8 cellular contexts compared by ENCODE assay signal in the genomic region with DNA sequence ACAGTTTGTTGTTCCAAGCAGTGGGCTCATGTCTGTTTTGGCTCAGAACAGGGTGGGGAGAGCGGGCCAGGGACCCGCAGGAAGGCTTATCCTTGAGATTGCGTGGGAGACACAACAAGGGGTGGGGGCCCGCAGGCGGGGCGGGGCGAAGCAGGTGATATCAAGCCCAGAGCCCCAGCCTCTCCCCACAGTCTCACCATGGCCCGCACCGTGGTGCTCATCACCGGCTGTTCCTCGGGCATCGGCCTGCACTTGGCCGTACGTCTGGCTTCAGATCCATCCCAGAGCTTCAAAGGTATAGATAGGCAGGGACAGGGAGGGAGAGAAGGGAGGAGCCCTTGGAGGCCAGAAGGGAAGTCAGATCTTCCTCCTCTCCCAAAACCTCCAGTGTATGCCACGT. TPM values are rescaled to one million over a fixed set of nuclear protein-coding genes. Genes with fewer than 3 reads are reported as not detected.
DNase-seq lines count a peak whose midpoint lies in the region; ATAC-seq, FAIRE-seq and TF ChIP-seq lines count a peak whose summit lies in the region.
"Not testable (repeated sequence)": the region's sequence is repeated elsewhere in the genome, so short reads cannot be mapped to it uniquely, and the experiment has no call there.

A gene with protein sequence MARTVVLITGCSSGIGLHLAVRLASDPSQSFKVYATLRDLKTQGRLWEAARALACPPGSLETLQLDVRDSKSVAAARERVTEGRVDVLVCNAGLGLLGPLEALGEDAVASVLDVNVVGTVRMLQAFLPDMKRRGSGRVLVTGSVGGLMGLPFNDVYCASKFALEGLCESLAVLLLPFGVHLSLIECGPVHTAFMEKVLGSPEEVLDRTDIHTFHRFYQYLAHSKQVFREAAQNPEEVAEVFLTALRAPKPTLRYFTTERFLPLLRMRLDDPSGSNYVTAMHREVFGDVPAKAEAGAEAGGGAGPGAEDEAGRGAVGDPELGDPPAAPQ (plus strand): TSS at position 188 of the 400 bp plus-strand sequence. CDS start 11 bp downstream, at position 199.

- TF ChIP-seq RAD21 in SK-N-SH (IDR thresholded peaks at IDR 0.05; ENCODE audit: low read length); H1 (IDR thresholded peaks at IDR 0.05 in 1 of 2, conservative IDR thresholded peaks at IDR 0.05 in 1 of 2; ENCODE audit: low read depth in 2 of 2, low read length in 2 of 2): not testable (repeated sequence)

- H3F3A ChIP-seq in SK-N-SH (replicated peaks; ENCODE audit: insufficient read depth), result peaks cover 11% of the 10 kb centered on the region

- peaks cover 27% of the 10 kb centered on the region for H3K4me1 Mint-ChIP-seq in activated naive CD8-positive, alpha-beta T cell (ENCODE audit: low read depth)
- H3K4me1 Mint-ChIP-seq in natural killer cell treated with Interleukin-12 subunit alpha and Interleukin-12 subunit beta and Interleukin-15 and Interleukin-18, amount 100 ng/mL, for 72 hours (ENCODE audit: low read depth in 2 of 2), result peaks cover 23 to 29% of the 10 kb centered on the region in 2 donors
- H3K4me1 Mint-ChIP-seq in stimulated activated memory B cell treated with anti-CD40 and anti-IgM and Interleukin-4, amounts not matched to agents 10 μg/mL and 1 μg/mL and 100 μg/mL, for 72 hours, result peaks cover 54% of the 10 kb centered on the region

- WGBS in SK-N-SH (ENCODE audit: low lambda C conversion rate), result 97% methylated on average over 11 of the region's 15 CpGs
- WGBS in H1 (ENCODE audit: extremely low coverage in 1 of 2, insufficient coverage in 1 of 2, insufficient read length in 1 of 2, insufficient replicate concordance in 2 of 2, low coverage in 1 of 2, low lambda C conversion rate in 2 of 2, missing lambda C conversion rate in 1 of 2), 2 experiments, result 96% methylated on average over 8 of the region's 15 CpGs; no CpG with 5 or more reads in 1 of the 2 experiments

- H2BK20ac ChIP-seq in H1 (ENCODE audit: low read length), result not testable (repeated sequence)

- TF ChIP-seq POLR2A in H1 (IDR thresholded peaks at IDR 0.05; ENCODE audit: control extremely low read depth in 1 of 2, low read depth in 2 of 2, low read length in 2 of 2), result not testable (repeated sequence)

- CTCF ChIA-PET in SK-N-SH (lab: Yijun Ruan, JAX), result interaction anchor here (0.8 kb wide), 1 partner anchor 220 kb away, joined by 4 read pairs; no protein-coding TSS in a partner anchor
- CTCF ChIA-PET in H1 (lab: Charles Lee; ENCODE audit: partially characterized antibody), result interaction anchor here (0.8 to 3.1 kb wide), 5 partner anchors 12 to 126 kb away, joined by 3 to 15 read pairs (median 7); a partner anchor contains a TSS

- H3K79me2 ChIP-seq in SK-N-SH (ENCODE audit: insufficient read depth), result peaks cover 51% of the 10 kb centered on the region
- H3K79me2 ChIP-seq in H1 (ENCODE audit: control insufficient read depth in 1 of 2, insufficient read depth in 2 of 2, low read length in 2 of 2), result not testable (repeated sequence)

- H3K9ac ChIP-seq in SK-N-SH, result peak within 1 kb of the TSS; percentile 87
- H3K9ac ChIP-seq in H1 (replicated peaks in 1 of 4; ENCODE audit: extremely low read depth in 1 of 4, low read depth in 3 of 4, low read length in 3 of 4); iPS-18a (ENCODE audit: low read length): not testable (repeated sequence)

- H3K27ac ChIP-seq in SK-N-SH (ENCODE audit: low read depth in 2 of 2, low read length in 1 of 2), result peak within 1 kb of the TSS; percentile 9 to 69; a peak in 2 of 4 replicates
- not testable (repeated sequence) for H3K27ac ChIP-seq in H1 (ENCODE audit: low read depth, low read length); iPS-18a (ENCODE audit: low read length)

- not testable (repeated sequence) for H2BK15ac ChIP-seq in H1 (ENCODE audit: low read length)

- H3K79me1 ChIP-seq in H1 (ENCODE audit: low read depth, low read length), result not testable (repeated sequence)

- H2AFZ ChIP-seq in SK-N-SH (ENCODE audit: low read depth); H1 (ENCODE audit: low read length): not testable (repeated sequence)

- H2BK12ac ChIP-seq in H1 (ENCODE audit: low read depth, low read length), result 0 out of 2 replicates have a peak within 1 kb of the TSS, but pooled peaks have one; percentile 17

- not testable (repeated sequence) for H2BK5ac ChIP-seq in H1 (ENCODE audit: low read depth, low read length)

- H3K18ac ChIP-seq in H1 (ENCODE audit: extremely low read depth, low read length), result not testable (repeated sequence)

- not testable (repeated sequence) for H3K9me3 Mint-ChIP-seq in activated naive CD8-positive, alpha-beta T cell (ENCODE audit: low read depth); natural killer cell treated with Interleukin-12 subunit alpha and Interleukin-12 subunit beta and Interleukin-15 and Interleukin-18, amount 100 ng/mL, for 72 hours; stimulated activated memory B cell treated with anti-CD40 and anti-IgM and Interleukin-4, amounts not matched to agents 10 μg/mL and 1 μg/mL and 100 μg/mL, for 72 hours

- not testable (repeated sequence) for H4K20me1 ChIP-seq in SK-N-SH (ENCODE audit: insufficient read depth); H1 (replicated peaks in 1 of 2; ENCODE audit: control insufficient read depth in 1 of 2, insufficient read depth in 2 of 2, low read length in 2 of 2)

- H3K4me3 ChIP-seq in AG09309 (ENCODE audit: control insufficient read depth, low read depth, low read length) (peak within 1 kb of the TSS; percentile 97), HAP-1 (peak within 1 kb of the TSS; percentile 80), SK-N-SH (ENCODE audit: low read depth in 2 of 2, low read length in 1 of 2) (peak within 1 kb of the TSS; percentile 79 to 89), H1 (ENCODE audit: extremely low read depth in 1 of 4, insufficient read depth in 2 of 4, low read depth in 3 of 4, low read length in 4 of 4) (peak within 1 kb of the TSS in 3 of 4 experiments; percentile 61 to 84 (median 74); a peak in 5 of 8 replicates), iPS-18a (ENCODE audit: low read length) (peak within 1 kb of the TSS; percentile 90)

- H3K36me3 ChIP-seq in HAP-1 (replicated peaks); SK-N-SH (replicated peaks in 1 of 2; ENCODE audit: control insufficient read depth in 1 of 2, insufficient read depth in 2 of 2, low read length in 1 of 2); H1 (ENCODE audit: control insufficient read depth in 2 of 4, insufficient read depth in 4 of 4, low read length in 3 of 4); iPS-18a (ENCODE audit: control insufficient read depth, low read depth, low read length): not testable (repeated sequence)

- FAIRE-seq in H1 (lab: Jason Lieb, UNC), result not testable (repeated sequence)

- ATAC-seq in natural killer cell treated with Interleukin-12 subunit alpha and Interleukin-12 subunit beta and Interleukin-15 and Interleukin-18, amount 100 ng/mL, for 72 hours; stimulated activated memory B cell treated with anti-CD40 and anti-IgM and Interleukin-4, amounts not matched to agents 10 μg/mL and 1 μg/mL and 100 μg/mL, for 72 hours: not testable (repeated sequence)

- not testable (repeated sequence) for TF ChIP-seq CTCF in AG09309 (IDR thresholded peaks at IDR 0.05; ENCODE audit: control insufficient read depth, insufficient read depth, low read depth, low read length, missing control alignments); SK-N-SH (IDR thresholded peaks at IDR 0.05); H1 (IDR thresholded peaks at IDR 0.05; ENCODE audit: control extremely low read depth in 1 of 3, insufficient read depth in 1 of 3, low read depth in 1 of 3, low read length in 3 of 3)

- H2BK120ac ChIP-seq in H1 (replicated peaks; ENCODE audit: low read depth, low read length), result not testable (repeated sequence)

- not testable (repeated sequence) for TF ChIP-seq EP300 in SK-N-SH (IDR thresholded peaks at IDR 0.05; ENCODE audit: borderline replicate concordance in 1 of 2, low read depth in 1 of 2, low read length in 1 of 2); H1 (IDR thresholded peaks at IDR 0.05; ENCODE audit: borderline replicate concordance in 1 of 2, low read depth in 2 of 2, low read length in 2 of 2)

- not testable (repeated sequence) for H3K23me2 ChIP-seq in H1 (ENCODE audit: low read depth, low read length)

- not testable (repeated sequence) for H3K56ac ChIP-seq in H1 (replicated peaks; ENCODE audit: insufficient read length, low read depth, low read length)

- not testable (repeated sequence) for H3K27me3 Mint-ChIP-seq in activated naive CD8-positive, alpha-beta T cell; natural killer cell treated with Interleukin-12 subunit alpha and Interleukin-12 subunit beta and Interleukin-15 and Interleukin-18, amount 100 ng/mL, for 72 hours; stimulated activated memory B cell treated with anti-CD40 and anti-IgM and Interleukin-4, amounts not matched to agents 10 μg/mL and 1 μg/mL and 100 μg/mL, for 72 hours

- POLR2A ChIA-PET in SK-N-SH (lab: Yijun Ruan, JAX), result interaction anchor here (1.4 kb wide), 1 partner anchor 10 kb away, joined by 9 read pairs; no protein-coding TSS in a partner anchor
- POLR2A ChIA-PET in H1 (lab: Charles Lee; ENCODE audit: partially characterized antibody), result interaction anchor here (1.5 to 2.9 kb wide), 2 partner anchors 14 to 220 kb away, joined by 3 to 15 read pairs; a partner anchor contains a TSS

- in situ Hi-C loops in HAP-1 (cut with MboI; ENCODE audit: low sequenced_read_pairs), result not testable (repeated sequence)

- not testable (repeated sequence) for H3K9me3 ChIP-seq in HAP-1; SK-N-SH; H1 (ENCODE audit: insufficient read depth in 2 of 2, low read depth in 1 of 2, low read length in 1 of 2); iPS-18a (ENCODE audit: control insufficient read depth, low read depth, low read length)

- H3K27me3 ChIP-seq in HAP-1 (ENCODE audit: low read depth); SK-N-SH (ENCODE audit: insufficient read depth); H1 (replicated peaks in 1 of 4; ENCODE audit: control insufficient read depth in 3 of 4, extremely low read depth in 1 of 4, insufficient read depth in 3 of 4, low read length in 3 of 4); iPS-18a (ENCODE audit: control insufficient read depth, insufficient read depth, low read length): not testable (repeated sequence)

- not testable (repeated sequence) for H3K4ac ChIP-seq in H1 (replicated peaks; ENCODE audit: insufficient read length, low read depth, low read length)

- H3K4me1 ChIP-seq in HAP-1; iPS-18a (ENCODE audit: control insufficient read depth, low read depth, low read length): not testable (repeated sequence)
- H3K4me1 ChIP-seq in SK-N-SH (ENCODE audit: control insufficient read depth in 1 of 2, insufficient read depth in 2 of 2, low read depth in 1 of 2, low read length in 1 of 2), result peaks cover 2 to 20% of the 10 kb centered on the region in 2 experiments; a peak in 1 of 4 replicates
- H3K4me1 ChIP-seq in H1 (replicated peaks in 1 of 4; ENCODE audit: control insufficient read depth in 3 of 4, insufficient read depth in 4 of 4, low read length in 3 of 4), result peaks cover 0 to 12% (median 8%) of the 10 kb centered on the region in 4 experiments; a peak in 6 of 7 replicates

- H3K27ac Mint-ChIP-seq in activated naive CD8-positive, alpha-beta T cell, result peak within 1 kb of the TSS; percentile 88
- H3K27ac Mint-ChIP-seq in natural killer cell treated with Interleukin-12 subunit alpha and Interleukin-12 subunit beta and Interleukin-15 and Interleukin-18, amount 100 ng/mL, for 72 hours, result peak within 1 kb of the TSS in 1 of 2 donors; percentile 37
- H3K27ac Mint-ChIP-seq in stimulated activated memory B cell treated with anti-CD40 and anti-IgM and Interleukin-4, amounts not matched to agents 10 μg/mL and 1 μg/mL and 100 μg/mL, for 72 hours, result peak within 1 kb of the TSS; percentile 98

- H3K23ac ChIP-seq in H1 (ENCODE audit: insufficient read length), result not testable (repeated sequence)

- H2AK5ac ChIP-seq in H1 (ENCODE audit: low read depth, low read length), result not testable (repeated sequence)

- peak within 1 kb of the TSS; percentile 97 for H3K4me2 ChIP-seq in SK-N-SH
- H3K4me2 ChIP-seq in H1 (ENCODE audit: insufficient read depth in 1 of 2, low read depth in 2 of 2, low read length in 2 of 2), result peak within 1 kb of the TSS; percentile 75 to 87; a peak in 3 of 4 replicates

- H4K91ac ChIP-seq in H1 (replicated peaks; ENCODE audit: insufficient read length, low read length), result peak within 1 kb of the TSS; percentile 30

- H3K9me2 ChIP-seq in SK-N-SH, result not testable (repeated sequence)

- H3K4me3 Mint-ChIP-seq in activated naive CD8-positive, alpha-beta T cell, result peak within 1 kb of the TSS; percentile 89
- H3K4me3 Mint-ChIP-seq in natural killer cell treated with Interleukin-12 subunit alpha and Interleukin-12 subunit beta and Interleukin-15 and Interleukin-18, amount 100 ng/mL, for 72 hours, result peak within 1 kb of the TSS; percentile 89
- H3K4me3 Mint-ChIP-seq in stimulated activated memory B cell treated with anti-CD40 and anti-IgM and Interleukin-4, amounts not matched to agents 10 μg/mL and 1 μg/mL and 100 μg/mL, for 72 hours, result peak within 1 kb of the TSS; percentile 99

- DNase-seq in AG09309 (ENCODE audit: low read depth); HAP-1 (ENCODE audit: low spot score in 2 of 2); SK-N-SH; H1 (ENCODE audit: low read depth in 1 of 2, low spot score in 2 of 2); natural killer cell treated with Interleukin-12 subunit alpha and Interleukin-12 subunit beta and Interleukin-15 and Interleukin-18, amount 100 ng/mL, for 72 hours (ENCODE audit: low spot score): not testable (repeated sequence)

- H3K36me3 Mint-ChIP-seq in activated naive CD8-positive, alpha-beta T cell; natural killer cell treated with Interleukin-12 subunit alpha and Interleukin-12 subunit beta and Interleukin-15 and Interleukin-18, amount 100 ng/mL, for 72 hours; stimulated activated memory B cell treated with anti-CD40 and anti-IgM and Interleukin-4, amounts not matched to agents 10 μg/mL and 1 μg/mL and 100 μg/mL, for 72 hours: not testable (repeated sequence)

- H4K8ac ChIP-seq in H1 (ENCODE audit: extremely low read depth, insufficient read depth, low read length), result not testable (repeated sequence)

- not testable (repeated sequence) for H4K5ac ChIP-seq in H1 (ENCODE audit: insufficient read length, low read depth, low read length)

- H3K14ac ChIP-seq in H1 (ENCODE audit: insufficient read length), result not testable (repeated sequence)

RNA-seq across cellular contexts. Expression of the gene that starts here (rescaled TPM):
- polyA plus RNA-seq in SK-N-SH (2012; rRNA removed) (1.2 and 1.3 TPM in 2 replicates), H1 (2011; rRNA removed) (1.0 and 1.8 TPM in 2 replicates)
- polyA plus RNA-seq in SK-N-SH (2012; cell fraction: cytosol; rRNA removed), result 0.49 and 0.83 TPM in 2 replicates
- polyA plus RNA-seq in SK-N-SH (2012; cell fraction: nucleus; rRNA removed), result 2.2 and 3.7 TPM in 2 replicates
- 0.88 and 1.1 TPM in 2 replicates for total RNA-seq in H1 (2021; fragmentation: NEBNext Ultra II Directional; extraction: Animal tissue kit (Norgen Biotek cat#: 25700))
- polyA plus RNA-seq in H1 (2011; cell fraction: cytosol; rRNA removed), result 1.1 TPM
- 3.2 TPM for polyA plus RNA-seq in H1 (2011; cell fraction: nucleus; rRNA removed)
- 0.76 to 1.6 TPM (median 1.5 TPM) in 4 replicates for polyA plus RNA-seq in H1 (2012, experiment 1 of 2)
- polyA plus RNA-seq in H1 (2012, experiment 2 of 2), result 0.97 TPM
- 0.83 TPM for polyA plus RNA-seq in H1 (2013, experiment 1 of 2)
- 0.75 TPM for polyA plus RNA-seq in H1 (2013, experiment 2 of 2)
- polyA minus RNA-seq in H1 (2011; rRNA and poly(A)+ RNA removed), result 0.41 and 0.54 TPM in 2 replicates
- polyA minus RNA-seq in H1 (2011; cell fraction: cytosol; rRNA and poly(A)+ RNA removed), result not detected
- polyA minus RNA-seq in H1 (2011; cell fraction: nucleus; rRNA and poly(A)+ RNA removed), result 1.6 TPM
- 1 to 10 TPM in 1 of 2 donors, under 1 TPM in 1; 0.71 to 1.6 TPM for total RNA-seq in natural killer cell treated with Interleukin-12 subunit alpha and Interleukin-12 subunit beta and Interleukin-15 and Interleukin-18, amount 100 ng/mL, for 72 hours
